In genomic region chr7:30914611-30915601, GRCh38 we compare ENCODE assay signal across 8 cellular contexts. TPM values are rescaled to one million over a fixed set of nuclear protein-coding genes. Genes with fewer than 3 reads are reported as not detected.
DNase-seq lines count a peak whose midpoint lies in the region; ATAC-seq and TF ChIP-seq lines count a peak whose summit lies in the region.

No MANE protein-coding gene starts in this region.

- H3K4me1 ChIP-seq in sigmoid colon, result peaks cover 0 to 85% (median 73%) of the 10 kb centered on the region in 4 donors

- WGBS in sigmoid colon, 2 donors, result 30 to 70% methylated on average over 15 of the region's 15 CpGs

- intact Hi-C loops in sigmoid colon (cut with DNase I), result loop anchor here (5.0 kb wide), 2 partner anchors 63 to 113 kb away; no protein-coding TSS in a partner anchor

- TF ChIP-seq CTCF in RWPE1 (conservative IDR thresholded peaks at IDR 0.05; ENCODE audit: low read depth), result no peak
- no peak for TF ChIP-seq CTCF in sigmoid colon (IDR thresholded peaks at IDR 0.05)

- H3K4me3 ChIP-seq in sigmoid colon, result peak overlapping the region in 3 of 4 donors; percentile 43 to 52 (median 45)

- POLR2A ChIA-PET in RWPE1 (lab: Yijun Ruan, JAX; ENCODE audit: low non-redundant PET), result no interaction called here

- TF ChIP-seq POLR2A in sigmoid colon (IDR thresholded peaks at IDR 0.05), result no peak

- ATAC-seq in GM19463 (IDR thresholded peaks at IDR 0.05; ENCODE audit: unreplicated experiment), result no peak

- H3K27ac ChIP-seq in RWPE1 (peak overlapping the region; percentile 65), sigmoid colon (peak overlapping the region; percentile 86 to 90 (median 88))

- no peaks in the 10 kb centered on the region for H3K27me3 ChIP-seq in sigmoid colon

- no peaks in the 10 kb centered on the region for H3K36me3 ChIP-seq in sigmoid colon

- no peaks in the 10 kb centered on the region for H3K9me3 ChIP-seq in sigmoid colon

- DNase-seq in ELR (ENCODE audit: low read depth) (peak; percentile 87), RWPE1 (ENCODE audit: low spot score) (peak; percentile 41), fibroblast of peridontal ligament (ENCODE audit: extremely low read depth) (peak; percentile 51), sigmoid colon (no peak), NCI-H82 treated with DMSO at 0.1 percent for 48 hours (lab: John Stamatoyannopoulos, UW; ENCODE audit: unreplicated experiment) (no peak), NCI-H1930 (lab: John Stamatoyannopoulos, UW) (no peak)
- no peak for DNase-seq in stimulated activated CD4-positive, alpha-beta T cell treated with anti-CD3 and anti-CD28 coated beads, Interleukin-4, amount 100 ng/mL, for 4 hours

- CTCF ChIA-PET in RWPE1 (lab: Yijun Ruan, JAX), result interaction anchor here (0.6 to 0.7 kb wide), 3 partner anchors 25 to 782 kb away, joined by 3 to 4 read pairs (median 3); no protein-coding TSS in a partner anchor

- no peak for TF ChIP-seq EP300 in sigmoid colon (IDR thresholded peaks at IDR 0.05)

RNA-seq across cellular contexts. Expression of gene AQP1, which starts 3.3 kb away (rescaled TPM):
- total RNA-seq in sigmoid colon, result 100 to 1,000 TPM in 3 of 4 donors, 10 to 100 TPM in 1; 66.0 to 191 (median 146) TPM
- 10 to 100 TPM in 1 of 3 donors, 1 to 10 TPM in 2; 3.7 to 41.8 (median 7.8) TPM for polyA plus RNA-seq in sigmoid colon

RNA-seq across cellular contexts. Expression of gene GHRHR, which starts 48.8 kb away (rescaled TPM):
- total RNA-seq in sigmoid colon, result not detected
- not detected for polyA plus RNA-seq in sigmoid colon

Comparison
In these comparisons a context has a peak if more than half of its experiments do, and no peak if none do; other contexts are left out.
1. DNase-seq: peak in ELR (single experiment), RWPE1 (single experiment) and fibroblast of peridontal ligament (single experiment); none in sigmoid colon (single experiment), NCI-H82 treated with DMSO at 0.1 percent for 48 hours (single experiment), NCI-H1930 (0 of 2) and stimulated activated CD4-positive, alpha-beta T cell treated with anti-CD3 and anti-CD28 coated beads, Interleukin-4, amount 100 ng/mL, for 4 hours (0 of 2).